In genomic region chr7:455110-455928, GRCh38 we compare ENCODE assay signal across 11 cellular contexts.
DNase-seq lines count a peak whose midpoint lies in the region; ATAC-seq, FAIRE-seq and TF ChIP-seq lines count a peak whose summit lies in the region.
"Had no signal": no experiment of that assay in that cellular context is flagged by ENCODE, and none has a peak within 500 bp of the region (broad histone marks: within the 10 kb centered on the region; RNA-seq: fewer than 3 reads in every experiment).

No MANE protein-coding gene starts in this region.

- H3K27me3 ChIP-seq in breast epithelium = peaks cover 0 to 13% of the 10 kb centered on the region in 2 donors

- intact Hi-C loops in breast epithelium (cut with DNase I; ENCODE audit: low total_unique reads) = no loop called here

- peak overlapping the region in 1 of 3 donors; percentile 46 for H3K4me3 ChIP-seq in breast epithelium

- H3K36me3 ChIP-seq in breast epithelium = no peaks in the 10 kb centered on the region

- no peak overlapping the region for H3K4me3 Mint-ChIP-seq in osteocyte (ENCODE audit: unreplicated experiment)
- H3K4me3 Mint-ChIP-seq in nephron progenitor cell = no peak overlapping the region

- H3K9me3 Mint-ChIP-seq in osteocyte (ENCODE audit: unreplicated experiment) (no peaks in the 10 kb centered on the region), nephron progenitor cell (no peaks in the 10 kb centered on the region)

- H3K4me1 Mint-ChIP-seq in osteocyte (ENCODE audit: unreplicated experiment) (peaks cover 49% of the 10 kb centered on the region), nephron progenitor cell (peaks cover 25% of the 10 kb centered on the region)

- H3K27ac ChIP-seq in breast epithelium = peak overlapping the region; percentile 10 to 81

- H3K27ac Mint-ChIP-seq in osteocyte (ENCODE audit: unreplicated experiment) = peak overlapping the region; percentile 50
- H3K27ac Mint-ChIP-seq in nephron progenitor cell = no peak overlapping the region

- no peak for FAIRE-seq in GM12892 (lab: Jason Lieb, UNC)

- H3K4me1 ChIP-seq in breast epithelium = peaks cover 6 to 8% of the 10 kb centered on the region in 2 donors

- no peaks in the 10 kb centered on the region for H3K27me3 Mint-ChIP-seq in osteocyte (ENCODE audit: unreplicated experiment)
- peaks cover 21% of the 10 kb centered on the region for H3K27me3 Mint-ChIP-seq in nephron progenitor cell (ENCODE audit: low read depth, poor library complexity)

- TF ChIP-seq POLR2A in breast epithelium (IDR thresholded peaks at IDR 0.05) (no peak), GM12892 (IDR thresholded peaks at IDR 0.05; ENCODE audit: low read depth, low read length) (no peak)

- no peak for ATAC-seq in GM18520 (IDR thresholded peaks at IDR 0.05; ENCODE audit: unreplicated experiment)

- H3K36me3 Mint-ChIP-seq in osteocyte (ENCODE audit: unreplicated experiment) = no peaks in the 10 kb centered on the region
- no peaks in the 10 kb centered on the region for H3K36me3 Mint-ChIP-seq in nephron progenitor cell (ENCODE audit: low read depth)

- TF ChIP-seq CTCF in breast epithelium (IDR thresholded peaks at IDR 0.05) (no peak), osteocyte (IDR thresholded peaks at IDR 0.05) (no peak), nephron progenitor cell (IDR thresholded peaks at IDR 0.05) (no peak)

- H3K9me3 ChIP-seq in breast epithelium = no peaks in the 10 kb centered on the region

- peak; percentile 37 for DNase-seq in DMS153 (lab: John Stamatoyannopoulos, UW)
- peak; percentile 74 for DNase-seq in NCI-H1105 (lab: John Stamatoyannopoulos, UW)
- peak in 1 of 2 donors; percentile 75 for DNase-seq in breast epithelium (ENCODE audit: low spot score in 2 of 2)
- DNase-seq in osteocyte (ENCODE audit: extremely low spot score, unreplicated experiment) = peak; percentile 94
- no peak for DNase-seq in T1000 (lab: John Stamatoyannopoulos, UW)
- DNase-seq in nephron progenitor cell = no peak
- no peak for DNase-seq in GM12892 (ENCODE audit: insufficient read length)
- DNase-seq: activated T-cell treated with anti-CD3 and anti-CD28 coated beads for 4 hours; DND-41; stimulated activated CD4-positive, alpha-beta T cell treated with anti-CD3 and anti-CD28 coated beads, Interleukin-2, amount 100 ng/mL, for 24 hours had no signal

Comparison
In these comparisons a context has a peak if more than half of its experiments do, and no peak if none do; other contexts are left out.
1. DNase-seq: peak in DMS153 (single experiment), NCI-H1105 (single experiment) and osteocyte (single experiment); none in T1000 (single experiment), nephron progenitor cell (single experiment) and GM12892 (single experiment).